Comparison of ENCODE assay signal across 9 cellular contexts in genomic region chr10:89350911-89351315, GRCh38. TPM values are rescaled to one million over a fixed set of nuclear protein-coding genes. Genes with fewer than 3 reads are reported as not detected.
A peak's percentile ranks its signal among the peaks of the same experiment; 100 is the strongest.
DNase-seq lines count a peak whose midpoint lies in the region; ATAC-seq lines count a peak whose summit lies in the region.
"Not testable (repeated sequence)": the region's sequence is repeated elsewhere in the genome, so short reads cannot be mapped to it uniquely, and the experiment has no call there.
"Had no signal": no experiment of that assay in that cellular context is flagged by ENCODE, and none has a peak within 500 bp of the region (broad histone marks: within the 10 kb centered on the region; RNA-seq: fewer than 3 reads in every experiment).

No MANE protein-coding gene starts in this region.

- H3K36me3 Mint-ChIP-seq in stimulated activated memory B cell treated with anti-CD40 and anti-IgM and Interleukin-4, amounts not matched to agents 10 μg/mL and 1 μg/mL and 100 μg/mL, for 72 hours = peaks cover 11% of the 10 kb centered on the region

- H3K9ac ChIP-seq in adipocyte (ENCODE audit: low read length) = peak overlapping the region; percentile 97

- H3K4me1 ChIP-seq in adipocyte (ENCODE audit: control insufficient read depth, insufficient read depth, low read length) = peaks cover 65% of the 10 kb centered on the region

- not testable (repeated sequence) for H3K27me3 ChIP-seq in adipocyte (replicated peaks; ENCODE audit: control insufficient read depth, insufficient read depth, low read length)

- H3K4me3 Mint-ChIP-seq in stimulated activated memory B cell treated with anti-CD40 and anti-IgM and Interleukin-4, amounts not matched to agents 10 μg/mL and 1 μg/mL and 100 μg/mL, for 72 hours = not testable (repeated sequence)

- peaks cover 44% of the 10 kb centered on the region for H3K4me1 Mint-ChIP-seq in stimulated activated memory B cell treated with anti-CD40 and anti-IgM and Interleukin-4, amounts not matched to agents 10 μg/mL and 1 μg/mL and 100 μg/mL, for 72 hours

- DNase-seq in Caki2 (ENCODE audit: low read depth) (peak; percentile 26), M059J (ENCODE audit: low read depth) (peak; percentile 55), adipocyte (ENCODE audit: low read depth) (peak; percentile 28), fibroblast of peridontal ligament (ENCODE audit: extremely low read depth) (peak; percentile 59), midbrain (lab: John Stamatoyannopoulos, UW) (peak; percentile 10)

- H3K4me3 ChIP-seq in adipocyte (ENCODE audit: low read length) = peak overlapping the region; percentile 70

- not testable (repeated sequence) for H3K36me3 ChIP-seq in adipocyte (ENCODE audit: control insufficient read depth, insufficient read depth, low read length, severe bottlenecking)

- H3K9me3 ChIP-seq in adipocyte (ENCODE audit: control insufficient read depth, low read length) = not testable (repeated sequence)

- H3K27me3 Mint-ChIP-seq in stimulated activated memory B cell treated with anti-CD40 and anti-IgM and Interleukin-4, amounts not matched to agents 10 μg/mL and 1 μg/mL and 100 μg/mL, for 72 hours = not testable (repeated sequence)

- H3K9me3 Mint-ChIP-seq in stimulated activated memory B cell treated with anti-CD40 and anti-IgM and Interleukin-4, amounts not matched to agents 10 μg/mL and 1 μg/mL and 100 μg/mL, for 72 hours = not testable (repeated sequence)

- in situ Hi-C loops in Caki2 (cut with HindIII; ENCODE audit: low pct_unique_long_range_greater_than_20kb, low sequenced_read_pairs) = not testable (repeated sequence)

- ATAC-seq in GM19467 (IDR thresholded peaks at IDR 0.05; ENCODE audit: unreplicated experiment) (peak; percentile 29), HG02885 (IDR thresholded peaks at IDR 0.05; ENCODE audit: poor library complexity, unreplicated experiment) (peak; percentile 36)
- ATAC-seq in stimulated activated memory B cell treated with anti-CD40 and anti-IgM and Interleukin-4, amounts not matched to agents 10 μg/mL and 1 μg/mL and 100 μg/mL, for 72 hours = peak; percentile 45

- H3K27ac Mint-ChIP-seq in stimulated activated memory B cell treated with anti-CD40 and anti-IgM and Interleukin-4, amounts not matched to agents 10 μg/mL and 1 μg/mL and 100 μg/mL, for 72 hours = peak overlapping the region; percentile 6

RNA-seq across cellular contexts. Expression of gene IFIT3, which starts 23.1 kb away (rescaled TPM):
- total RNA-seq in Caki2 (2014; rRNA removed; shearing (Covaris generic); ENCODE audit: low replicate concordance) = 11.3 and 12.4 TPM in 2 replicates
- 303 and 380 TPM in 2 replicates for total RNA-seq in M059J (2014; rRNA removed; shearing (Covaris generic))

RNA-seq across cellular contexts. Expression of gene IFIT1B, which starts 26.9 kb away (rescaled TPM):
- total RNA-seq in Caki2 (2014; rRNA removed; shearing (Covaris generic); ENCODE audit: low replicate concordance) = not detected in 2 replicates
- total RNA-seq in M059J (2014; rRNA removed; shearing (Covaris generic)) = 0.37 and 0.76 TPM in 2 replicates
- total RNA-seq: T-helper 2 cell treated with Interferon-gamma antibody and Interleukin-4, amounts not matched to agents 100 ng/mL and 5 ng/mL, for 36 hours had no signal

RNA-seq across cellular contexts. Expression of gene IFIT1, which starts 41.5 kb away (rescaled TPM):
- total RNA-seq in Caki2 (2014; rRNA removed; shearing (Covaris generic); ENCODE audit: low replicate concordance) = 19.8 and 26.9 TPM in 2 replicates
- total RNA-seq in M059J (2014; rRNA removed; shearing (Covaris generic)) = 733 and 788 TPM in 2 replicates

RNA-seq across cellular contexts. Expression of gene IFIT2, which starts 49.1 kb away (rescaled TPM):
- total RNA-seq in Caki2 (2014; rRNA removed; shearing (Covaris generic); ENCODE audit: low replicate concordance) = 5.9 and 7.9 TPM in 2 replicates
- total RNA-seq in M059J (2014; rRNA removed; shearing (Covaris generic)) = 42.5 and 58.0 TPM in 2 replicates

Comparison
In these comparisons a context has a peak if more than half of its experiments do, and no peak if none do; other contexts are left out.
1. Peak in every context shown above with its lines: DNase-seq, ATAC-seq and H3K4me3 ChIP-seq.
2. RNA of gene IFIT3, which starts 23.1 kb away (total RNA-seq): 303 to 380 TPM in M059J; 11.3 to 12.4 TPM in Caki2; every median in the first group is over 10 times any median in the second.
3. RNA of gene IFIT1, which starts 41.5 kb away (total RNA-seq): 733 to 788 TPM in M059J; 19.8 to 26.9 TPM in Caki2; every median in the first group is over 10 times any median in the second.